2 cellular contexts compared by ENCODE assay signal in the genomic region with DNA sequence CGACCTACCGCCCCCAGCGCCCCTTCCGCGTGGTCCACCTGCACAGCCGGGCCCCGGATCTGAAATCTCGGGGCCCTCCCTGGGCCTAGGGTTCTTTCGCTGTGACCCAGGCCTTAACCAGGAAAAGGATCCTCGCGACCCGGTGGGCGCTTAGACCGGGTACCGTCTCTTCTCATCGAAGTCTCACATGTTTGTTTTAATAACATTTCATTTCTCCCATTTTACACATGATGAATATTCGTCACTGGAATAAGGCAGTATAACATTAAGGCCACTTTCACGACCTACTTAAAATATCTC.
A peak's percentile ranks its signal among the peaks of the same experiment; 100 is the strongest.
TF ChIP-seq lines count a peak whose summit lies in the region.

No MANE protein-coding gene starts in this region.

TF ChIP-seq in SK-N-SH, 30 proteins besides CTCF, POLR2A, EP300 and RAD21:
- TF ChIP-seq, protein P1, sequence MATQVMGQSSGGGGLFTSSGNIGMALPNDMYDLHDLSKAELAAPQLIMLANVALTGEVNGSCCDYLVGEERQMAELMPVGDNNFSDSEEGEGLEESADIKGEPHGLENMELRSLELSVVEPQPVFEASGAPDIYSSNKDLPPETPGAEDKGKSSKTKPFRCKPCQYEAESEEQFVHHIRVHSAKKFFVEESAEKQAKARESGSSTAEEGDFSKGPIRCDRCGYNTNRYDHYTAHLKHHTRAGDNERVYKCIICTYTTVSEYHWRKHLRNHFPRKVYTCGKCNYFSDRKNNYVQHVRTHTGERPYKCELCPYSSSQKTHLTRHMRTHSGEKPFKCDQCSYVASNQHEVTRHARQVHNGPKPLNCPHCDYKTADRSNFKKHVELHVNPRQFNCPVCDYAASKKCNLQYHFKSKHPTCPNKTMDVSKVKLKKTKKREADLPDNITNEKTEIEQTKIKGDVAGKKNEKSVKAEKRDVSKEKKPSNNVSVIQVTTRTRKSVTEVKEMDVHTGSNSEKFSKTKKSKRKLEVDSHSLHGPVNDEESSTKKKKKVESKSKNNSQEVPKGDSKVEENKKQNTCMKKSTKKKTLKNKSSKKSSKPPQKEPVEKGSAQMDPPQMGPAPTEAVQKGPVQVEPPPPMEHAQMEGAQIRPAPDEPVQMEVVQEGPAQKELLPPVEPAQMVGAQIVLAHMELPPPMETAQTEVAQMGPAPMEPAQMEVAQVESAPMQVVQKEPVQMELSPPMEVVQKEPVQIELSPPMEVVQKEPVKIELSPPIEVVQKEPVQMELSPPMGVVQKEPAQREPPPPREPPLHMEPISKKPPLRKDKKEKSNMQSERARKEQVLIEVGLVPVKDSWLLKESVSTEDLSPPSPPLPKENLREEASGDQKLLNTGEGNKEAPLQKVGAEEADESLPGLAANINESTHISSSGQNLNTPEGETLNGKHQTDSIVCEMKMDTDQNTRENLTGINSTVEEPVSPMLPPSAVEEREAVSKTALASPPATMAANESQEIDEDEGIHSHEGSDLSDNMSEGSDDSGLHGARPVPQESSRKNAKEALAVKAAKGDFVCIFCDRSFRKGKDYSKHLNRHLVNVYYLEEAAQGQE (IDR thresholded peaks at IDR 0.05; ENCODE audit: low read depth, low read length) = no peak
- TF ChIP-seq MXI1 (IDR thresholded peaks at IDR 0.05; ENCODE audit: low read depth, low read length) = peak; percentile 6; the same call in 1 of the 2 replicates
- peak; percentile 14; the same call in 1 of the 2 replicates for TF ChIP-seq POLR2AphosphoS5 (IDR thresholded peaks at IDR 0.05; ENCODE audit: low read depth, low read length)

TF ChIP-seq in SK-N-SH treated with all-trans-retinoic acid at 6 μM for 48 hours, 23 proteins besides CTCF, POLR2A, EP300 and RAD21 (continued from another document):
- TF ChIP-seq, protein P2, sequence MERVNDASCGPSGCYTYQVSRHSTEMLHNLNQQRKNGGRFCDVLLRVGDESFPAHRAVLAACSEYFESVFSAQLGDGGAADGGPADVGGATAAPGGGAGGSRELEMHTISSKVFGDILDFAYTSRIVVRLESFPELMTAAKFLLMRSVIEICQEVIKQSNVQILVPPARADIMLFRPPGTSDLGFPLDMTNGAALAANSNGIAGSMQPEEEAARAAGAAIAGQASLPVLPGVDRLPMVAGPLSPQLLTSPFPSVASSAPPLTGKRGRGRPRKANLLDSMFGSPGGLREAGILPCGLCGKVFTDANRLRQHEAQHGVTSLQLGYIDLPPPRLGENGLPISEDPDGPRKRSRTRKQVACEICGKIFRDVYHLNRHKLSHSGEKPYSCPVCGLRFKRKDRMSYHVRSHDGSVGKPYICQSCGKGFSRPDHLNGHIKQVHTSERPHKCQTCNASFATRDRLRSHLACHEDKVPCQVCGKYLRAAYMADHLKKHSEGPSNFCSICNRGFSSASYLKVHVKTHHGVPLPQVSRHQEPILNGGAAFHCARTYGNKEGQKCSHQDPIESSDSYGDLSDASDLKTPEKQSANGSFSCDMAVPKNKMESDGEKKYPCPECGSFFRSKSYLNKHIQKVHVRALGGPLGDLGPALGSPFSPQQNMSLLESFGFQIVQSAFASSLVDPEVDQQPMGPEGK (CRISPR knock-in tag; IDR thresholded peaks at IDR 0.05; ENCODE audit: borderline replicate concordance) = no peak
- TF ChIP-seq TCF4 (CRISPR knock-in tag; IDR thresholded peaks at IDR 0.05; ENCODE audit: borderline replicate concordance) (no peak), BACH2 (CRISPR knock-in tag; IDR thresholded peaks at IDR 0.05; ENCODE audit: borderline replicate concordance) (no peak), ZFP3 (CRISPR knock-in tag; IDR thresholded peaks at IDR 0.05) (no peak), ZC3H10 (CRISPR knock-in tag; IDR thresholded peaks at IDR 0.05) (no peak), TOX (CRISPR knock-in tag; IDR thresholded peaks at IDR 0.05; ENCODE audit: borderline replicate concordance) (no peak)
